ENCODE assay signal across 1 cellular context in genomic region chr20:50931306-50932015, GRCh38.
TF ChIP-seq lines count a peak whose summit lies in the region.

Gene ADNP (minus strand): TSS chr20:50931437. CDS start chr20:50903996, 27,441 bp downstream.

TF ChIP-seq in HepG2, 621 proteins besides CTCF, POLR2A, EP300 and RAD21 (continued from another document and continues in another):
- TF ChIP-seq, protein P1, sequence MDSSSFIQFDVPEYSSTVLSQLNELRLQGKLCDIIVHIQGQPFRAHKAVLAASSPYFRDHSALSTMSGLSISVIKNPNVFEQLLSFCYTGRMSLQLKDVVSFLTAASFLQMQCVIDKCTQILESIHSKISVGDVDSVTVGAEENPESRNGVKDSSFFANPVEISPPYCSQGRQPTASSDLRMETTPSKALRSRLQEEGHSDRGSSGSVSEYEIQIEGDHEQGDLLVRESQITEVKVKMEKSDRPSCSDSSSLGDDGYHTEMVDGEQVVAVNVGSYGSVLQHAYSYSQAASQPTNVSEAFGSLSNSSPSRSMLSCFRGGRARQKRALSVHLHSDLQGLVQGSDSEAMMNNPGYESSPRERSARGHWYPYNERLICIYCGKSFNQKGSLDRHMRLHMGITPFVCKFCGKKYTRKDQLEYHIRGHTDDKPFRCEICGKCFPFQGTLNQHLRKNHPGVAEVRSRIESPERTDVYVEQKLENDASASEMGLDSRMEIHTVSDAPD (CRISPR knock-in tag; IDR thresholded peaks at IDR 0.05), result no peak
- 0 out of 2 replicates have a peak, but pooled peaks have one; percentile 32 for TF ChIP-seq IRX3 (CRISPR knock-in tag; IDR thresholded peaks at IDR 0.05; ENCODE audit: borderline replicate concordance, low read depth)
- 0 out of 2 replicates have a peak, but pooled peaks have one; percentile 22 for TF ChIP-seq ZC3H4 (CRISPR knock-in tag; IDR thresholded peaks at IDR 0.05; ENCODE audit: borderline replicate concordance)
- TF ChIP-seq CEBPG (CRISPR knock-in tag; IDR thresholded peaks at IDR 0.05), result peak; percentile 41
- TF ChIP-seq ZNF337 (CRISPR knock-in tag; IDR thresholded peaks at IDR 0.05; ENCODE audit: borderline replicate concordance, low read depth), result no peak
- no peak for TF ChIP-seq ZNF670 (CRISPR knock-in tag; IDR thresholded peaks at IDR 0.05; ENCODE audit: borderline replicate concordance)
- TF ChIP-seq ETV5 (CRISPR knock-in tag; IDR thresholded peaks at IDR 0.05; ENCODE audit: borderline replicate concordance), result peak; percentile 64; the same call in 1 of the 2 replicates
- peak; percentile 59; the same call in 1 of the 2 replicates for TF ChIP-seq NCOR1 (IDR thresholded peaks at IDR 0.05; ENCODE audit: borderline replicate concordance, low read length)
- peak; percentile 68; the same call in 1 of the 2 replicates for TF ChIP-seq ZNF543 (CRISPR knock-in tag; IDR thresholded peaks at IDR 0.05)
- no peak; the same call in 1 of the 2 replicates for TF ChIP-seq ZNF256 (CRISPR knock-in tag; conservative IDR thresholded peaks at IDR 0.05)
- TF ChIP-seq KAT8 (CRISPR knock-in tag; IDR thresholded peaks at IDR 0.05), result peak; percentile 72
- 0 out of 2 replicates have a peak, but pooled peaks have one; percentile 12 for TF ChIP-seq BCL6 (CRISPR knock-in tag; IDR thresholded peaks at IDR 0.05)
- TF ChIP-seq MBD4 (IDR thresholded peaks at IDR 0.05; ENCODE audit: borderline replicate concordance, low read length), result no peak
- peak; percentile 11; the same call in 1 of the 2 replicates for TF ChIP-seq SOX13 (IDR thresholded peaks at IDR 0.05)
- TF ChIP-seq SOX13 (CRISPR knock-in tag; conservative IDR thresholded peaks at IDR 0.05 in 1 of 2, IDR thresholded peaks at IDR 0.05 in 1 of 2), result peak; percentile 66 to 82; a peak in 2 of 4 replicates
- no peak for TF ChIP-seq FOXA1 (IDR thresholded peaks at IDR 0.05)
- no peak for TF ChIP-seq FOXA1 (CRISPR knock-in tag; IDR thresholded peaks at IDR 0.05)
- TF ChIP-seq GABPA (IDR thresholded peaks at IDR 0.05; ENCODE audit: low read depth, low read length), result peak; percentile 55
- peak; percentile 92 for TF ChIP-seq GABPA (CRISPR knock-in tag; IDR thresholded peaks at IDR 0.05; ENCODE audit: low read depth)
- TF ChIP-seq MTA1 (CRISPR knock-in tag; IDR thresholded peaks at IDR 0.05; ENCODE audit: borderline replicate concordance), result peak; percentile 72; the same call in 1 of the 2 replicates
- TF ChIP-seq, protein P2, sequence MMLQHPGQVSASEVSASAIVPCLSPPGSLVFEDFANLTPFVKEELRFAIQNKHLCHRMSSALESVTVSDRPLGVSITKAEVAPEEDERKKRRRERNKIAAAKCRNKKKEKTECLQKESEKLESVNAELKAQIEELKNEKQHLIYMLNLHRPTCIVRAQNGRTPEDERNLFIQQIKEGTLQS (CRISPR knock-in tag; IDR thresholded peaks at IDR 0.05), result 0 out of 2 replicates have a peak, but pooled peaks have one; percentile 36
- no peak for TF ChIP-seq ZNF503 (CRISPR knock-in tag; IDR thresholded peaks at IDR 0.05)
- peak; percentile 64 for TF ChIP-seq FOSL2 (CRISPR knock-in tag; IDR thresholded peaks at IDR 0.05)
- peak; percentile 32 for TF ChIP-seq MED1 (CRISPR knock-in tag; IDR thresholded peaks at IDR 0.05)
- no peak; the same call in 1 of the 2 replicates for TF ChIP-seq ZNF441 (CRISPR knock-in tag; IDR thresholded peaks at IDR 0.05; ENCODE audit: borderline replicate concordance)
- TF ChIP-seq HNF1A (IDR thresholded peaks at IDR 0.05; ENCODE audit: low read depth), result no peak
- TF ChIP-seq HNF1A (CRISPR knock-in tag; IDR thresholded peaks at IDR 0.05; ENCODE audit: borderline replicate concordance), result peak; percentile 62; the same call in 1 of the 2 replicates
- TF ChIP-seq HMG20B (CRISPR knock-in tag; conservative IDR thresholded peaks at IDR 0.05), result 0 out of 2 replicates have a peak, but pooled peaks have one; percentile 33
- TF ChIP-seq, protein P3, sequence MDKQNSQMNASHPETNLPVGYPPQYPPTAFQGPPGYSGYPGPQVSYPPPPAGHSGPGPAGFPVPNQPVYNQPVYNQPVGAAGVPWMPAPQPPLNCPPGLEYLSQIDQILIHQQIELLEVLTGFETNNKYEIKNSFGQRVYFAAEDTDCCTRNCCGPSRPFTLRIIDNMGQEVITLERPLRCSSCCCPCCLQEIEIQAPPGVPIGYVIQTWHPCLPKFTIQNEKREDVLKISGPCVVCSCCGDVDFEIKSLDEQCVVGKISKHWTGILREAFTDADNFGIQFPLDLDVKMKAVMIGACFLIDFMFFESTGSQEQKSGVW (CRISPR knock-in tag; IDR thresholded peaks at IDR 0.05; ENCODE audit: borderline replicate concordance), result no peak
- TF ChIP-seq TBX2 (CRISPR knock-in tag; IDR thresholded peaks at IDR 0.05; ENCODE audit: borderline replicate concordance), result peak; percentile 46; the same call in 1 of the 2 replicates
- peak; percentile 61; the same call in 1 of the 2 replicates for TF ChIP-seq ZNF574 (CRISPR knock-in tag; IDR thresholded peaks at IDR 0.05)
- peak; percentile 69; the same call in 1 of the 2 replicates for TF ChIP-seq GTF3A (CRISPR knock-in tag; conservative IDR thresholded peaks at IDR 0.05)
- peak; percentile 58 for TF ChIP-seq PHF5A (CRISPR knock-in tag; IDR thresholded peaks at IDR 0.05; ENCODE audit: low read depth, unreplicated experiment)
- TF ChIP-seq ZNF766 (CRISPR knock-in tag; IDR thresholded peaks at IDR 0.05; ENCODE audit: borderline replicate concordance), result 0 out of 2 replicates have a peak, but pooled peaks have one; percentile 50
- TF ChIP-seq MTERF4 (CRISPR knock-in tag; IDR thresholded peaks at IDR 0.05), result peak; percentile 85; the same call in 1 of the 2 replicates
- 0 out of 2 replicates have a peak, but pooled peaks have one; percentile 56 for TF ChIP-seq BRF2 (CRISPR knock-in tag; IDR thresholded peaks at IDR 0.05)
- no peak for TF ChIP-seq TEAD3 (CRISPR knock-in tag; optimal IDR thresholded peaks at IDR 0.05; ENCODE audit: borderline replicate concordance)
- TF ChIP-seq, protein P4, sequence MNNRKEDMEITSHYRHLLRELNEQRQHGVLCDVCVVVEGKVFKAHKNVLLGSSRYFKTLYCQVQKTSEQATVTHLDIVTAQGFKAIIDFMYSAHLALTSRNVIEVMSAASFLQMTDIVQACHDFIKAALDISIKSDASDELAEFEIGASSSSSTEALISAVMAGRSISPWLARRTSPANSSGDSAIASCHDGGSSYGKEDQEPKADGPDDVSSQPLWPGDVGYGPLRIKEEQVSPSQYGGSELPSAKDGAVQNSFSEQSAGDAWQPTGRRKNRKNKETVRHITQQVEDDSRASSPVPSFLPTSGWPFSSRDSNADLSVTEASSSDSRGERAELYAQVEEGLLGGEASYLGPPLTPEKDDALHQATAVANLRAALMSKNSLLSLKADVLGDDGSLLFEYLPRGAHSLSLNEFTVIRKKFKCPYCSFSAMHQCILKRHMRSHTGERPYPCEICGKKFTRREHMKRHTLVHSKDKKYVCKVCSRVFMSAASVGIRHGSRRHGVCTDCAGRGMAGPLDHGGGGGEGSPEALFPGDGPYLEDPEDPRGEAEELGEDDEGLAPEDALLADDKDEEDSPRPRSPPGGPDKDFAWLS (CRISPR knock-in tag; IDR thresholded peaks at IDR 0.05; ENCODE audit: borderline replicate concordance), result peak; percentile 95
- peak; percentile 26; the same call in 1 of the 2 replicates for TF ChIP-seq NCOA2 (CRISPR knock-in tag; IDR thresholded peaks at IDR 0.05)
- 0 out of 2 replicates have a peak, but pooled peaks have one; percentile 63 for TF ChIP-seq SMYD3 (CRISPR knock-in tag; IDR thresholded peaks at IDR 0.05)
- peak; percentile 75 for TF ChIP-seq POGZ (CRISPR knock-in tag; IDR thresholded peaks at IDR 0.05)
- TF ChIP-seq ZFX (CRISPR knock-in tag; IDR thresholded peaks at IDR 0.05; ENCODE audit: low read depth), result peak; percentile 37; the same call in 1 of the 2 replicates
- TF ChIP-seq AKAP8 (CRISPR knock-in tag; IDR thresholded peaks at IDR 0.05), result peak; percentile 79; the same call in 1 of the 2 replicates
- peak; percentile 83 for TF ChIP-seq ZNF274 (CRISPR knock-in tag; IDR thresholded peaks at IDR 0.05)
- TF ChIP-seq ZNF589 (CRISPR knock-in tag; conservative IDR thresholded peaks at IDR 0.05), result no peak
- TF ChIP-seq MEIS2 (CRISPR knock-in tag; IDR thresholded peaks at IDR 0.05), result 0 out of 2 replicates have a peak, but pooled peaks have one; percentile 63
- TF ChIP-seq ZNF788 (CRISPR knock-in tag; IDR thresholded peaks at IDR 0.05; ENCODE audit: borderline replicate concordance), result peak; percentile 57; the same call in 1 of the 2 replicates
- TF ChIP-seq, protein P5, sequence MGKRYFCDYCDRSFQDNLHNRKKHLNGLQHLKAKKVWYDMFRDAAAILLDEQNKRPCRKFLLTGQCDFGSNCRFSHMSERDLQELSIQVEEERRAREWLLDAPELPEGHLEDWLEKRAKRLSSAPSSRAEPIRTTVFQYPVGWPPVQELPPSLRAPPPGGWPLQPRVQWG (CRISPR knock-in tag; IDR thresholded peaks at IDR 0.05; ENCODE audit: borderline replicate concordance, low read depth), result no peak
- peak; percentile 86; the same call in 1 of the 2 replicates for TF ChIP-seq ZNF34 (CRISPR knock-in tag; IDR thresholded peaks at IDR 0.05; ENCODE audit: borderline replicate concordance)
